Comparison of ENCODE assay signal across 17 cellular contexts in the genomic region with DNA sequence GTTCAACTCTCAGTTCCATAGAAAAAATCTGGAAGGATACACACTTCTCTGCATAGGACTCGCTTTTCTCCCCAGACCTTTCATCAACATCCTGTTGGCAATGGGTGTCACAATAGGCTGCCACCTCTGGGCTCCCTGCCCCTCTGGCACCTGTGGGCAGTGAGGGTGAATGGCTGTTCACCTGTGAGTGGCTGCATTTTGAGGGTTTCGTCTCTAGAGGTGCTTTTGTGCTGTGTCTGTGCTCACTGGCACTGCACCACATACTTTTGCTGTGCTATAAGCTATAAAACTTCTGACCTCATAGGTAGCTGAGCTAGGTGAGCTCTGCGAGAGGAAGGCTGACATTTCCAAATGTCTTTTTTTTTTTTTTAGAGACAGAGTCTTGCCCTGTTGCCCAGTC. TPM values are rescaled to one million over a fixed set of nuclear protein-coding genes. Genes with fewer than 3 reads are reported as not detected.
DNase-seq lines count a peak whose midpoint lies in the region; ATAC-seq and TF ChIP-seq lines count a peak whose summit lies in the region.
"Had no signal": no experiment of that assay in that cellular context is flagged by ENCODE, and none has a peak within 500 bp of the region (broad histone marks: within the 10 kb centered on the region; RNA-seq: fewer than 3 reads in every experiment).

No MANE protein-coding gene starts in this region.

- no peak overlapping the region for H3K9ac ChIP-seq in trophoblast cell (ENCODE audit: low read length)

- ATAC-seq in HG02623 (IDR thresholded peaks at IDR 0.05; ENCODE audit: unreplicated experiment) = no peak

- no peak overlapping the region for H4K8ac ChIP-seq in trophoblast cell (ENCODE audit: low read depth, low read length)

- no peaks in the 10 kb centered on the region for H3K79me2 ChIP-seq in trophoblast cell (ENCODE audit: control insufficient read depth, insufficient read depth, low read length, poor library complexity)

- no peak overlapping the region for H3K4ac ChIP-seq in trophoblast cell (ENCODE audit: low read depth, low read length)

- DNase-seq in LNCaP clone FGC (ENCODE audit: low read depth) = no peak
- DNase-seq in caudate nucleus (lab: John Stamatoyannopoulos, UW) = no peak
- no peak for DNase-seq in trophoblast cell
- no peak for DNase-seq in stimulated activated CD4-positive, alpha-beta T cell treated with anti-CD3 and anti-CD28 coated beads, Interleukin-4, amount 100 ng/mL, for 4 hours
- no peak for DNase-seq in activated CD4-positive, alpha-beta T cell treated with anti-CD3 and anti-CD28 coated beads, Interleukin-2, amount 50 U/mL, for 4 hours
- DNase-seq in NCI-H526 treated with DMSO at 0.1 percent for 48 hours (lab: John Stamatoyannopoulos, UW) = no peak
- DNase-seq: AML-193; CD4-positive, alpha-beta T cell; DND-41; GDM1; IMR-90; NCI-H1436; NCI-H2029 treated with DMSO at 0.1 percent for 48 hours; NCI-H510A treated with DMSO at 0.1 percent for 48 hours had no signal

- H3K27me3 ChIP-seq in trophoblast cell (ENCODE audit: insufficient read depth, low read length) = no peaks in the 10 kb centered on the region

- no peak overlapping the region for H3K23ac ChIP-seq in trophoblast cell (ENCODE audit: low read length)

- H4K91ac ChIP-seq in trophoblast cell (ENCODE audit: low read depth, low read length) = no peak overlapping the region

- H4K12ac ChIP-seq in trophoblast cell (ENCODE audit: low read depth, low read length) = no peak overlapping the region

- H3K9me3 ChIP-seq in trophoblast cell (ENCODE audit: insufficient read depth, low read depth, low read length) = peaks cover 5% of the 10 kb centered on the region

- H3K4me3 ChIP-seq in LNCaP clone FGC (ENCODE audit: low read depth, low read length) (no peak overlapping the region), trophoblast cell (ENCODE audit: low read depth, low read length) (no peak overlapping the region)
- H3K4me3 ChIP-seq: SK-N-MC had no signal

- H3K36me3 ChIP-seq in trophoblast cell (ENCODE audit: control insufficient read depth in 1 of 2, insufficient read depth in 2 of 2, low read length in 2 of 2) = no peaks in the 10 kb centered on the region

- H3K18ac ChIP-seq in trophoblast cell (ENCODE audit: low read length) = no peak overlapping the region

- H2BK12ac ChIP-seq in trophoblast cell (ENCODE audit: low read length) = peak overlapping the region; percentile 29

- H2AK5ac ChIP-seq in trophoblast cell (ENCODE audit: low read length) = no peak overlapping the region

- no peak overlapping the region for H2AFZ ChIP-seq in trophoblast cell (ENCODE audit: insufficient read depth, low read length, poor library complexity)

- no peak overlapping the region for H3K4me2 ChIP-seq in trophoblast cell (ENCODE audit: low read length)

- no peak overlapping the region for H3K14ac ChIP-seq in trophoblast cell (ENCODE audit: low read length)

- H2BK120ac ChIP-seq in trophoblast cell (ENCODE audit: insufficient read depth, low read length, poor library complexity) = peak overlapping the region; percentile 26

- H2BK5ac ChIP-seq in trophoblast cell (ENCODE audit: low read depth, low read length, poor library complexity) = no peak overlapping the region

- H3K27ac ChIP-seq in C4-2B (peak overlapping the region; percentile 68), caudate nucleus (ENCODE audit: low read depth, low read length) (peak overlapping the region; percentile 58), trophoblast cell (ENCODE audit: low read depth, low read length) (no peak overlapping the region)
- H3K27ac ChIP-seq: SK-N-MC had no signal

- peaks cover 0 to 5% of the 10 kb centered on the region in 2 experiments for H3K4me1 ChIP-seq in trophoblast cell (ENCODE audit: control insufficient read depth in 1 of 2, insufficient read depth in 2 of 2, low read length in 2 of 2)

- no peak for TF ChIP-seq CTCF in C4-2B (conservative IDR thresholded peaks at IDR 0.05)
- TF ChIP-seq CTCF in LNCaP clone FGC (IDR thresholded peaks at IDR 0.05; ENCODE audit: control insufficient read depth, extremely low read depth, insufficient read depth) = peak; percentile 23; the same call in 1 of the 2 replicates

- WGBS in trophoblast cell (ENCODE audit: extremely low coverage, insufficient coverage, insufficient read length) = no CpG with 5 or more reads among the region's 3 CpGs

- no peaks in the 10 kb centered on the region for H3K79me1 ChIP-seq in trophoblast cell (ENCODE audit: low read length)

RNA-seq across cellular contexts. Expression of gene SLC30A1, which starts 36.0 kb away (rescaled TPM):
- polyA plus RNA-seq in trophoblast cell (2013) = 33.1 and 36.2 TPM in 2 replicates

RNA-seq across cellular contexts. Expression of gene RD3, which starts 51.0 kb away (rescaled TPM):
- not detected in 2 replicates for polyA plus RNA-seq in trophoblast cell (2013)
- polyA plus RNA-seq: IMR-90 had no signal
